4 cellular contexts compared by ENCODE assay signal in the genomic region with DNA sequence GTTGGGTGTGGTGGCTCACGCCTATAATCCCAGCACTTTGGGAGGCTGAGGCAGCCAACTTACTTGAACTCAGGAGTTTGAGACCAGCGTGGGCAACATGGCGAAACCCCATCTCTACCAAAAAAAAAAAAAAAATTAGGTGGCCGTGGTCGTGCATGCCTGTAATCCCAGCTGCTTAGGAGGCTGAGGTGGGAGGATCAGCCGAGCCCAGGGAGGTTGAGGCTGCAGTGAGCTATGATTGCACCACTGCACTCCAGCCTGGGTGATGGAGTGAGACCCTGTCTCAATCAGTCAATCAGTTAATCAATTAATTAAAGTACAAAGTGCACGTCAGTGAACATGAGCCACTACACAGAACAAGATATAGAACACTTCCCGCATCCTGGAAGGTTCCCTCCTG. TPM values are rescaled to one million over a fixed set of nuclear protein-coding genes. Genes with fewer than 3 reads are reported as not detected.
"Had no signal": no experiment of that assay in that cellular context is flagged by ENCODE, and none has a peak within 500 bp of the region (broad histone marks: within the 10 kb centered on the region; RNA-seq: fewer than 3 reads in every experiment).

No MANE protein-coding gene starts in this region.

RNA-seq across cellular contexts. Expression of gene PACSIN1, which starts 21.0 kb away (rescaled TPM):
- total RNA-seq: dermis blood vessel endothelial cell, esophagus squamous epithelium, lung microvascular endothelial cell, osteocyte had no signal
